Comparison of ENCODE assay signal across 17 cellular contexts in the genomic region with DNA sequence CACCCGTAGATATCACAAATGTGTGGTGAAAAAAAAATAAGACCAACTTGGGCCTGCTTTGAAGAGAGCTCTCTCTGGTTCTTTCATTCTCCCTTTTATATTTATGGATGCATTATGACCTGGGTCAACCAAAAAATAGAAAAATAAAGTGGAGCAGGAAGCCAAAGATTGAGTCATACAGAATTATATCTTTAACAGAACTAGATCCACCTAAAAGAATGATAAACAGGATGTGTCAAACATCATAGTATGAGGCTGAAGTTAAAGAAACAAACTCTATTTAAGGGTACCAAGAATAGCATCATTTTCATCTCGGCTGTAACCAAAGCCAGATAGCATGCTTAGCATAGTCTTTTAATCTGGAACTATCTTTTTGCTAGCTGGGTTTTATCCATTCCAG. TPM values are rescaled to one million over a fixed set of nuclear protein-coding genes. Genes with fewer than 3 reads are reported as not detected.
DNase-seq lines count a peak whose midpoint lies in the region; ATAC-seq and TF ChIP-seq lines count a peak whose summit lies in the region.
"Had no signal": no experiment of that assay in that cellular context is flagged by ENCODE, and none has a peak within 500 bp of the region (broad histone marks: within the 10 kb centered on the region; RNA-seq: fewer than 3 reads in every experiment).

No MANE protein-coding gene starts in this region.

- H3K27me3 ChIP-seq in HCT116 (ENCODE audit: insufficient read depth, low read length) (no peaks in the 10 kb centered on the region), SJCRH30 (no peaks in the 10 kb centered on the region)
- H3K27me3 ChIP-seq: colonic mucosa had no signal

- peak overlapping the region; percentile 21 for H3K4me3 Mint-ChIP-seq in T-helper 1 cell treated with Interleukin-12 subunit alpha and Interleukin-12 subunit beta and Interleukin-4 antibody, amounts not matched to agents 30 μg/mL and 1 μg/mL, for 36 hours
- peak overlapping the region; percentile 62 for H3K4me3 Mint-ChIP-seq in activated naive CD8-positive, alpha-beta T cell treated with anti-CD3 and anti-CD28 coated beads, Interleukin-2, amount 10 ng/mL, durations not matched to agents 7 days and 5 days

- H3K4me1 Mint-ChIP-seq in T-helper 1 cell treated with Interleukin-12 subunit alpha and Interleukin-12 subunit beta and Interleukin-4 antibody, amounts not matched to agents 30 μg/mL and 1 μg/mL, for 36 hours (ENCODE audit: low read depth) = peaks cover 15% of the 10 kb centered on the region
- peaks cover 16% of the 10 kb centered on the region for H3K4me1 Mint-ChIP-seq in activated naive CD8-positive, alpha-beta T cell treated with anti-CD3 and anti-CD28 coated beads, Interleukin-2, amount 10 ng/mL, durations not matched to agents 7 days and 5 days

- H3K4me2 ChIP-seq in HCT116 (ENCODE audit: low read length) = peak overlapping the region; percentile 3; the same call in 1 of the 2 replicates

- H3K36me3 Mint-ChIP-seq in T-helper 1 cell treated with Interleukin-12 subunit alpha and Interleukin-12 subunit beta and Interleukin-4 antibody, amounts not matched to agents 30 μg/mL and 1 μg/mL, for 36 hours (ENCODE audit: low read depth) = no peaks in the 10 kb centered on the region
- H3K36me3 Mint-ChIP-seq in activated naive CD8-positive, alpha-beta T cell treated with anti-CD3 and anti-CD28 coated beads, Interleukin-2, amount 10 ng/mL, durations not matched to agents 7 days and 5 days = peaks cover 2% of the 10 kb centered on the region

- no peak overlapping the region for H3K9ac ChIP-seq in HCT116 (ENCODE audit: low read length)

- CTCF ChIA-PET in HCT116 (lab: Charles Lee) = interaction anchor here (1.1 kb wide), 1 partner anchor 12 kb away, joined by 3 read pairs; no protein-coding TSS in a partner anchor

- no peaks in the 10 kb centered on the region for H3K9me3 ChIP-seq in HCT116 (ENCODE audit: control insufficient read depth in 1 of 2, insufficient read depth in 1 of 2, low read depth in 1 of 2, low read length in 2 of 2)
- no peaks in the 10 kb centered on the region for H3K9me3 ChIP-seq in SJCRH30 (replicated peaks)
- H3K9me3 ChIP-seq: colonic mucosa had no signal

- no TSS peak for BruUV-seq in HCT116 (replicated peaks; lab: Mats Ljungman, UMichigan)

- TF ChIP-seq RAD21 in HCT116 (IDR thresholded peaks at IDR 0.05; ENCODE audit: low read depth) = no peak

- no peak overlapping the region for H2AFZ ChIP-seq in HCT116 (ENCODE audit: low read depth, low read length, poor library complexity, severe bottlenecking)

- peak overlapping the region; percentile 84 for H3K27ac Mint-ChIP-seq in T-helper 1 cell treated with Interleukin-12 subunit alpha and Interleukin-12 subunit beta and Interleukin-4 antibody, amounts not matched to agents 30 μg/mL and 1 μg/mL, for 36 hours
- H3K27ac Mint-ChIP-seq in activated naive CD8-positive, alpha-beta T cell treated with anti-CD3 and anti-CD28 coated beads, Interleukin-2, amount 10 ng/mL, durations not matched to agents 7 days and 5 days = peak overlapping the region; percentile 81

- H3K27me3 Mint-ChIP-seq in T-helper 1 cell treated with Interleukin-12 subunit alpha and Interleukin-12 subunit beta and Interleukin-4 antibody, amounts not matched to agents 30 μg/mL and 1 μg/mL, for 36 hours (ENCODE audit: low read depth) = peaks cover 5% of the 10 kb centered on the region
- no peaks in the 10 kb centered on the region for H3K27me3 Mint-ChIP-seq in activated naive CD8-positive, alpha-beta T cell treated with anti-CD3 and anti-CD28 coated beads, Interleukin-2, amount 10 ng/mL, durations not matched to agents 7 days and 5 days

- POLR2A ChIA-PET in HCT116 (lab: Charles Lee) = interaction anchor here (0.6 to 1.0 kb wide), 2 partner anchors 28 to 33 kb away, joined by 3 to 4 read pairs; no protein-coding TSS in a partner anchor
- POLR2A ChIA-PET in activated naive CD8-positive, alpha-beta T cell treated with anti-CD3 and anti-CD28 coated beads, Interleukin-2, amount 10 ng/mL, durations not matched to agents 7 days and 5 days (lab: Charles Lee) = interaction anchor here (0.6 to 1.6 kb wide), 5 partner anchors 16 to 237 kb away, joined by 3 to 12 read pairs (median 4); a partner anchor contains a TSS

- H4K20me1 ChIP-seq in HCT116 (ENCODE audit: insufficient read depth) = no peaks in the 10 kb centered on the region

- ATAC-seq in HCT116 = no peak
- ATAC-seq in activated naive CD8-positive, alpha-beta T cell treated with anti-CD3 and anti-CD28 coated beads, Interleukin-2, amount 10 ng/mL, durations not matched to agents 7 days and 5 days (ENCODE audit: low read depth) = no peak
- no peak for ATAC-seq in HG03139 (IDR thresholded peaks at IDR 0.05; ENCODE audit: unreplicated experiment)

- RAD21 ChIA-PET in HCT116 (lab: Charles Lee; ENCODE audit: low non-redundant PET in 1 of 2, low total read pairs in 2 of 2, uncharacterized antibody in 2 of 2, unreplicated experiment in 2 of 2) = no interaction called here

- no peaks in the 10 kb centered on the region for H3K79me2 ChIP-seq in HCT116 (ENCODE audit: insufficient read depth, low read length)

- no peaks in the 10 kb centered on the region for H3K9me3 Mint-ChIP-seq in T-helper 1 cell treated with Interleukin-12 subunit alpha and Interleukin-12 subunit beta and Interleukin-4 antibody, amounts not matched to agents 30 μg/mL and 1 μg/mL, for 36 hours
- H3K9me3 Mint-ChIP-seq in activated naive CD8-positive, alpha-beta T cell treated with anti-CD3 and anti-CD28 coated beads, Interleukin-2, amount 10 ng/mL, durations not matched to agents 7 days and 5 days = no peaks in the 10 kb centered on the region

- no peaks in the 10 kb centered on the region for H3K9me2 ChIP-seq in HCT116 (ENCODE audit: insufficient read depth)

- DNase-seq in T-helper 1 cell = no peak
- no peak for DNase-seq in HCT116 (ENCODE audit: low read depth, low spot score)
- no peak for DNase-seq in activated naive CD8-positive, alpha-beta T cell treated with anti-CD3 and anti-CD28 coated beads, Interleukin-2, amount 10 ng/mL, durations not matched to agents 7 days and 5 days
- peak; percentile 73 for DNase-seq in fibroblast of the aortic adventitia (ENCODE audit: low read depth)
- no peak for DNase-seq in SJCRH30
- no peak for DNase-seq in NCI-H2107 treated with DMSO at 0.1 percent for 48 hours (lab: John Stamatoyannopoulos, UW; ENCODE audit: unreplicated experiment)
- DNase-seq: activated CD4-positive, alpha-beta T cell treated with anti-CD3 and anti-CD28 coated beads, Interleukin-2, amount 50 U/mL, for 1 hour; activated naive CD4-positive, alpha-beta T cell treated with anti-CD3 and anti-CD28 coated beads, Interleukin-2, amount 50 U/mL, for 16 hours; colonic mucosa; foreskin melanocyte; mesendoderm; NCI-H187 treated with DMSO at 0.1 percent for 48 hours; NCI-H774; small intestine had no signal

- no peak for TF ChIP-seq CTCF in HCT116 (IDR thresholded peaks at IDR 0.05 in 2 of 3, conservative IDR thresholded peaks at IDR 0.05 in 1 of 3; ENCODE audit: borderline replicate concordance in 1 of 3, insufficient read depth in 1 of 3, low read depth in 2 of 3, low read length in 2 of 3)
- no peak for TF ChIP-seq CTCF in fibroblast of the aortic adventitia (IDR thresholded peaks at IDR 0.05; ENCODE audit: insufficient read depth, low read length)

- H3K36me3 ChIP-seq in HCT116 (ENCODE audit: control insufficient read depth in 1 of 2, insufficient read depth in 2 of 2, low read length in 2 of 2) = 0 out of 4 replicates have a peak, but pooled peaks cover 0 to 5% of the 10 kb centered on the region in 2 experiments
- H3K36me3 ChIP-seq in SJCRH30 = no peaks in the 10 kb centered on the region
- H3K36me3 ChIP-seq: colonic mucosa had no signal

- H3K4me3 ChIP-seq in HCT116 (replicated peaks in 1 of 2; ENCODE audit: low read depth in 1 of 2, low read length in 2 of 2) (no peak overlapping the region), fibroblast of the aortic adventitia (ENCODE audit: low read depth, low read length) (no peak overlapping the region), SJCRH30 (no peak overlapping the region)
- H3K4me3 ChIP-seq: colonic mucosa had no signal

- H3K4me1 ChIP-seq in HCT116 (ENCODE audit: control insufficient read depth in 1 of 2, insufficient read depth in 2 of 2, low read length in 2 of 2) (peaks cover 35 to 63% of the 10 kb centered on the region in 2 experiments), SJCRH30 (peaks cover 26% of the 10 kb centered on the region)
- H3K4me1 ChIP-seq: colonic mucosa had no signal

- no peak overlapping the region for H3K27ac ChIP-seq in HCT116 (ENCODE audit: low read depth, low read length)
- H3K27ac ChIP-seq in SJCRH30 = no peak overlapping the region
- H3K27ac ChIP-seq: 22Rv1, colonic mucosa had no signal

- intact Hi-C loops in HCT116 (cut with micrococcal nuclease) = loop anchor here (1.0 kb wide), 1 partner anchor 86 kb away; no protein-coding TSS in a partner anchor

- TF ChIP-seq POLR2A in HCT116 (IDR thresholded peaks at IDR 0.05; ENCODE audit: borderline replicate concordance, extremely low read depth, insufficient read depth, insufficient read length) = no peak

TF ChIP-seq in HCT116, 20 proteins besides CTCF, POLR2A, EP300 and RAD21 (continues in another document):
- TF ChIP-seq, protein P1, sequence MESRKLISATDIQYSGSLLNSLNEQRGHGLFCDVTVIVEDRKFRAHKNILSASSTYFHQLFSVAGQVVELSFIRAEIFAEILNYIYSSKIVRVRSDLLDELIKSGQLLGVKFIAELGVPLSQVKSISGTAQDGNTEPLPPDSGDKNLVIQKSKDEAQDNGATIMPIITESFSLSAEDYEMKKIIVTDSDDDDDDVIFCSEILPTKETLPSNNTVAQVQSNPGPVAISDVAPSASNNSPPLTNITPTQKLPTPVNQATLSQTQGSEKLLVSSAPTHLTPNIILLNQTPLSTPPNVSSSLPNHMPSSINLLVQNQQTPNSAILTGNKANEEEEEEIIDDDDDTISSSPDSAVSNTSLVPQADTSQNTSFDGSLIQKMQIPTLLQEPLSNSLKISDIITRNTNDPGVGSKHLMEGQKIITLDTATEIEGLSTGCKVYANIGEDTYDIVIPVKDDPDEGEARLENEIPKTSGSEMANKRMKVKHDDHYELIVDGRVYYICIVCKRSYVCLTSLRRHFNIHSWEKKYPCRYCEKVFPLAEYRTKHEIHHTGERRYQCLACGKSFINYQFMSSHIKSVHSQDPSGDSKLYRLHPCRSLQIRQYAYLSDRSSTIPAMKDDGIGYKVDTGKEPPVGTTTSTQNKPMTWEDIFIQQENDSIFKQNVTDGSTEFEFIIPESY (IDR thresholded peaks at IDR 0.05; ENCODE audit: extremely low read depth, insufficient replicate concordance, low read length) = no peak
- TF ChIP-seq SP1 (IDR thresholded peaks at IDR 0.05; ENCODE audit: low read depth) (no peak), SRF (IDR thresholded peaks at IDR 0.05; ENCODE audit: low read depth) (no peak), ZNF274 (IDR thresholded peaks at IDR 0.05; ENCODE audit: low read depth, low read length) (no peak), FOSL1 (IDR thresholded peaks at IDR 0.05; ENCODE audit: low read depth) (no peak)

RNA-seq across cellular contexts. Expression of a gene that starts 28.8 kb away (rescaled TPM):
- 26.1 TPM for total RNA-seq in HCT116 (2021; ENCODE audit: unreplicated experiment)
- 12.1 and 13.1 TPM in 2 replicates for polyA plus RNA-seq in HCT116 (2012)
- total RNA-seq in activated naive CD8-positive, alpha-beta T cell treated with anti-CD3 and anti-CD28 coated beads, Interleukin-2, amount 10 ng/mL, durations not matched to agents 7 days and 5 days = 10 to 100 TPM; 56.1 to 59.2 TPM
- total RNA-seq in fibroblast of the aortic adventitia (ENCODE audit: low replicate concordance) = 18.3 and 107 TPM in 2 replicates
- total RNA-seq in SJCRH30 (2014; rRNA removed; shearing (Covaris generic)) = 22.8 and 22.9 TPM in 2 replicates
